ENCODE assay signal across 1 cellular context in genomic region chr11:65653229-65654225, GRCh38.
A peak's percentile ranks its signal among the peaks of the same experiment; 100 is the strongest.
TF ChIP-seq lines count a peak whose summit lies in the region.

No MANE protein-coding gene starts in this region.

TF ChIP-seq in K562, 482 proteins besides CTCF, POLR2A, EP300 and RAD21:
- 0 out of 4 replicates have a peak, but pooled peaks of 1 of the 2 experiments have one; percentile 28 for TF ChIP-seq TBL1XR1 (IDR thresholded peaks at IDR 0.05; ENCODE audit: low read length in 2 of 2)
- TF ChIP-seq RNF2 (IDR thresholded peaks at IDR 0.05), result 0 out of 2 replicates have a peak, but pooled peaks have one; percentile 9
- TF ChIP-seq LCOR (CRISPR knock-in tag; IDR thresholded peaks at IDR 0.05), result peak; percentile 100
- 0 out of 2 replicates have a peak, but pooled peaks have one; percentile 22 for TF ChIP-seq TGIF2 (CRISPR knock-in tag; IDR thresholded peaks at IDR 0.05)
- no peak for TF ChIP-seq MXD1 (CRISPR knock-in tag; IDR thresholded peaks at IDR 0.05; ENCODE audit: borderline replicate concordance, poor library complexity, severe bottlenecking)
- no peak for TF ChIP-seq KDM5B (IDR thresholded peaks at IDR 0.05; ENCODE audit: insufficient replicate concordance, low read depth, low read length)
- no peak for TF ChIP-seq TCF15 (CRISPR knock-in tag; IDR thresholded peaks at IDR 0.05)
- TF ChIP-seq ZNF324 (CRISPR knock-in tag; IDR thresholded peaks at IDR 0.05), result no peak
- peak; percentile 58 for TF ChIP-seq SIRT6 (IDR thresholded peaks at IDR 0.05; ENCODE audit: low read depth, low read length)
- TF ChIP-seq ATF1 (CRISPR knock-in tag; IDR thresholded peaks at IDR 0.05), result no peak
- TF ChIP-seq ATF1 (tag; IDR thresholded peaks at IDR 0.05), result peak; percentile 40; the same call in 1 of the 2 replicates
- 0 out of 2 replicates have a peak, but pooled peaks have one; percentile 71 for TF ChIP-seq ZNF766 (CRISPR knock-in tag; conservative IDR thresholded peaks at IDR 0.05)
- 0 out of 2 replicates have a peak, but pooled peaks have one; percentile 18 for TF ChIP-seq ZBED1 (IDR thresholded peaks at IDR 0.05)
- peak; percentile 47; the same call in 1 of the 2 replicates for TF ChIP-seq TFAP4 (CRISPR knock-in tag; IDR thresholded peaks at IDR 0.05; ENCODE audit: borderline replicate concordance)
- TF ChIP-seq HDGF (IDR thresholded peaks at IDR 0.05), result 0 out of 2 replicates have a peak, but pooled peaks have one; percentile 52
- TF ChIP-seq DACH1 (IDR thresholded peaks at IDR 0.05; ENCODE audit: partially characterized antibody), result peak; percentile 5
- peak; percentile 3; the same call in 1 of the 2 replicates for TF ChIP-seq FOXP1 (CRISPR knock-in tag; IDR thresholded peaks at IDR 0.05)
- peak; percentile 33; the same call in 1 of the 2 replicates for TF ChIP-seq SNIP1 (IDR thresholded peaks at IDR 0.05; ENCODE audit: low read depth)
